In genomic region chr18:62596145-62597005, GRCh38 we compare ENCODE assay signal across 1 cellular context.
TF ChIP-seq lines count a peak whose summit lies in the region.

No MANE protein-coding gene starts in this region.

TF ChIP-seq in HepG2, 621 proteins besides CTCF, POLR2A, EP300 and RAD21 (continued from another document):
- TF ChIP-seq ZNF687 (CRISPR knock-in tag; IDR thresholded peaks at IDR 0.05), result peak; percentile 25; the same call in 1 of the 2 replicates
- no peak for TF ChIP-seq CBX1 (IDR thresholded peaks at IDR 0.05; ENCODE audit: low read depth)
- no peak for TF ChIP-seq MATR3 (CRISPR knock-in tag; IDR thresholded peaks at IDR 0.05)
- no peak for TF ChIP-seq ZBTB43 (CRISPR knock-in tag; conservative IDR thresholded peaks at IDR 0.05)
- peak; percentile 48; the same call in 1 of the 2 replicates for TF ChIP-seq ZNF777 (CRISPR knock-in tag; IDR thresholded peaks at IDR 0.05)
- no peak for TF ChIP-seq ZBTB2 (CRISPR knock-in tag; IDR thresholded peaks at IDR 0.05; ENCODE audit: low read depth)
- TF ChIP-seq STAG1 (CRISPR knock-in tag; IDR thresholded peaks at IDR 0.05), result peak; percentile 7; the same call in 1 of the 2 replicates
- no peak for TF ChIP-seq WIZ (CRISPR knock-in tag; IDR thresholded peaks at IDR 0.05)
- no peak for TF ChIP-seq ZC3H13 (CRISPR knock-in tag; IDR thresholded peaks at IDR 0.05)
- no peak for TF ChIP-seq ZBTB4 (CRISPR knock-in tag; IDR thresholded peaks at IDR 0.05; ENCODE audit: borderline replicate concordance)
- TF ChIP-seq KMT2A (CRISPR knock-in tag; IDR thresholded peaks at IDR 0.05), result no peak
- TF ChIP-seq MTERF4 (CRISPR knock-in tag; IDR thresholded peaks at IDR 0.05), result no peak
- no peak for TF ChIP-seq ZNF614 (CRISPR knock-in tag; IDR thresholded peaks at IDR 0.05; ENCODE audit: borderline replicate concordance)
- TF ChIP-seq ZNF160 (CRISPR knock-in tag; IDR thresholded peaks at IDR 0.05), result no peak
- TF ChIP-seq YEATS4 (CRISPR knock-in tag; IDR thresholded peaks at IDR 0.05; ENCODE audit: borderline replicate concordance), result no peak
- no peak for TF ChIP-seq DMTF1 (CRISPR knock-in tag; IDR thresholded peaks at IDR 0.05)
- no peak for TF ChIP-seq ZNF143 (CRISPR knock-in tag; IDR thresholded peaks at IDR 0.05)
- peak; percentile 48; the same call in 1 of the 2 replicates for TF ChIP-seq EZH2 (conservative IDR thresholded peaks at IDR 0.05; ENCODE audit: low read depth, low read length)
- TF ChIP-seq HNRNPK (IDR thresholded peaks at IDR 0.05; ENCODE audit: low read depth, low read length, poor library complexity, severe bottlenecking), result no peak
- TF ChIP-seq ZSCAN21 (CRISPR knock-in tag; IDR thresholded peaks at IDR 0.05; ENCODE audit: borderline replicate concordance), result no peak
- no peak for TF ChIP-seq REPIN1 (CRISPR knock-in tag; IDR thresholded peaks at IDR 0.05; ENCODE audit: borderline replicate concordance, low read depth)
- no peak for TF ChIP-seq IRF2 (CRISPR knock-in tag; IDR thresholded peaks at IDR 0.05)
- no peak for TF ChIP-seq ESRRA (CRISPR knock-in tag; IDR thresholded peaks at IDR 0.05; ENCODE audit: low read depth)
- no peak for TF ChIP-seq MTA3 (CRISPR knock-in tag; IDR thresholded peaks at IDR 0.05)
- TF ChIP-seq ZNF510 (CRISPR knock-in tag; IDR thresholded peaks at IDR 0.05; ENCODE audit: low read depth), result no peak
- TF ChIP-seq CCAR2 (optimal IDR thresholded peaks at IDR 0.05; ENCODE audit: low read depth, low read length), result no peak
- TF ChIP-seq ZNF577 (CRISPR knock-in tag; IDR thresholded peaks at IDR 0.05; ENCODE audit: borderline replicate concordance, low read depth), result no peak
- TF ChIP-seq CREB3 (CRISPR knock-in tag; IDR thresholded peaks at IDR 0.05), result no peak
- no peak for TF ChIP-seq ZNF296 (CRISPR knock-in tag; conservative IDR thresholded peaks at IDR 0.05)
- TF ChIP-seq HDAC6 (IDR thresholded peaks at IDR 0.05; ENCODE audit: low read depth, low read length), result 0 out of 2 replicates have a peak, but pooled peaks have one; percentile 56
- peak; percentile 44 for TF ChIP-seq HNRNPLL (IDR thresholded peaks at IDR 0.05; ENCODE audit: low read depth, low read length, poor library complexity, severe bottlenecking)
- no peak for TF ChIP-seq ZMYM3 (CRISPR knock-in tag; IDR thresholded peaks at IDR 0.05)
- no peak for TF ChIP-seq CHCHD3 (CRISPR knock-in tag; IDR thresholded peaks at IDR 0.05)
- no peak for TF ChIP-seq ZNF235 (CRISPR knock-in tag; IDR thresholded peaks at IDR 0.05; ENCODE audit: borderline replicate concordance)
- TF ChIP-seq ASH2L (IDR thresholded peaks at IDR 0.05; ENCODE audit: insufficient read length, low read depth, low read length), result no peak
- no peak for TF ChIP-seq GMEB2 (CRISPR knock-in tag; IDR thresholded peaks at IDR 0.05; ENCODE audit: low read depth)
- TF ChIP-seq ZNF567 (CRISPR knock-in tag; IDR thresholded peaks at IDR 0.05; ENCODE audit: borderline replicate concordance), result no peak
